8 cellular contexts compared by ENCODE assay signal in genomic region chr17:8162232-8162996, GRCh38.
DNase-seq lines count a peak whose midpoint lies in the region; ATAC-seq and TF ChIP-seq lines count a peak whose summit lies in the region.

TSS of gene VAMP2 (minus strand) at chr17:8162948. CDS start at chr17:8162879, 69 bp downstream.

- ATAC-seq in GM19463 (IDR thresholded peaks at IDR 0.05; ENCODE audit: unreplicated experiment), result no peak

- DNase-seq in NK-92 treated with Interleukin-12 subunit alpha and Interleukin-12 subunit beta, amount 100 ng/mL, for 24 hours (lab: John Stamatoyannopoulos, UW), result peak; percentile 48
- DNase-seq in NK-92 (lab: John Stamatoyannopoulos, UW; ENCODE audit: unreplicated experiment) (no peak), NAMALWA (ENCODE audit: low spot score) (peak; percentile 64), choroid plexus epithelial cell (ENCODE audit: low read depth) (peak; percentile 66), left kidney (ENCODE audit: low read depth, low spot score) (peak; percentile 92)
- DNase-seq in activated CD4-positive, CD25-positive, alpha-beta regulatory T cell treated with anti-CD3 and anti-CD28 coated beads, Interleukin-2, amount 50 U/mL, for 72 hours, result peak; percentile 88
- peak; percentile 83 for DNase-seq in stimulated activated CD4-positive, alpha-beta T cell treated with anti-CD3 and anti-CD28 coated beads, Interleukin-4, amount 100 ng/mL, for 1 hour

- H3K4me3 ChIP-seq in choroid plexus epithelial cell (ENCODE audit: low read depth, low read length), result peak within 1 kb of the TSS; percentile 93

- TF ChIP-seq CTCF in choroid plexus epithelial cell (conservative IDR thresholded peaks at IDR 0.05; ENCODE audit: low read depth, low read length), result no peak
